In the genomic region with DNA sequence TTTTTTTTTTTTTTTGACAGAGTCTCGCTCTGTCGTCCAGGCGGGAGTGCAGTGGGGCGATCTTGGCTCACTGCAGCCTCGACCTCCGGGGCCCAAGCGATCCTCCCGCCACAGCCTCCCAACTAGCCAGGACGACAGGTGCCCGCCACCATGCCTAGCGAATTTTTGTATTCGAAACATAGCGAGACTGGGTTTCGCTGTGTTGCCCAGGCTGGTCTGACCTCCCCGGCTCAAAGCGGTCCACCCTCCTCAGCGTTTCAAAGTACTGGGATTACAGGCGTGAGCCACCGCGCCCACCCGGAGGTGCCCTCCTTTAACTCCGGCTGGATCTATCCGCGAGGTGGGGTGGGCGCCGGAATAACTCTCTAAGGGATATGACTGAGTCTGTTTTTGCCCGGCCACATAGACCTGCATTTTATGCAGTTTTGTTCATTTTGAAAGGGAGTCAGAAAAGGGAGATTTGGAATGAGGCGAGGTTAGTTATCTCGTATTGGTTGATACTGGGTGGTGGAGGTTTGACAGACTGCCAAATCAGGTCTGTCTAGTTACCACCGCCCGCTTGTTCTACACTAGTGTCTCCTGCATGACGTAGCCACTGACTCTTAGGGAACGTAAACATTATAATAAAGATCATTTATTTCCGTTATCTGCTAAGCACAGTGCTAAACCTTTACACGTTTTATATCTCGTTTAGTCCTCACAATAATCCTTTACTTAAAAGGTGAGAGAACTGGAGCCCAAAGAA, we compare ENCODE assay signal across 1 cellular context.
TF ChIP-seq lines count a peak whose summit lies in the region.

No MANE protein-coding gene starts in this region.

TF ChIP-seq in K562, 482 proteins besides CTCF, POLR2A, EP300 and RAD21 (continued from another document):
- TF ChIP-seq, protein P1, sequence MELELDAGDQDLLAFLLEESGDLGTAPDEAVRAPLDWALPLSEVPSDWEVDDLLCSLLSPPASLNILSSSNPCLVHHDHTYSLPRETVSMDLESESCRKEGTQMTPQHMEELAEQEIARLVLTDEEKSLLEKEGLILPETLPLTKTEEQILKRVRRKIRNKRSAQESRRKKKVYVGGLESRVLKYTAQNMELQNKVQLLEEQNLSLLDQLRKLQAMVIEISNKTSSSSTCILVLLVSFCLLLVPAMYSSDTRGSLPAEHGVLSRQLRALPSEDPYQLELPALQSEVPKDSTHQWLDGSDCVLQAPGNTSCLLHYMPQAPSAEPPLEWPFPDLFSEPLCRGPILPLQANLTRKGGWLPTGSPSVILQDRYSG (tag; conservative IDR thresholded peaks at IDR 0.05; ENCODE audit: low read depth) = no peak
- TF ChIP-seq ZFX (CRISPR knock-in tag; IDR thresholded peaks at IDR 0.05) (no peak), PCBP2 (IDR thresholded peaks at IDR 0.05; ENCODE audit: low read depth, low read length, poor library complexity, severe bottlenecking) (no peak), SP1 (CRISPR knock-in tag; IDR thresholded peaks at IDR 0.05) (no peak), PHF20 (IDR thresholded peaks at IDR 0.05; ENCODE audit: partially characterized antibody) (no peak), SPI1 (IDR thresholded peaks at IDR 0.05; ENCODE audit: borderline replicate concordance, low read depth, low read length) (no peak), HDAC1 (IDR thresholded peaks at IDR 0.05) (peak in 1 of 2 experiments; percentile 27; a peak in 1 of 4 replicates), ZNF764 (CRISPR knock-in tag; IDR thresholded peaks at IDR 0.05; ENCODE audit: low read depth) (no peak), ZNF146 (CRISPR knock-in tag; IDR thresholded peaks at IDR 0.05; ENCODE audit: unreplicated experiment) (no peak), NR1H2 (CRISPR knock-in tag; IDR thresholded peaks at IDR 0.05) (no peak), CREM (IDR thresholded peaks at IDR 0.05; ENCODE audit: low read depth) (peak; percentile 85), ZNF232 (CRISPR knock-in tag; IDR thresholded peaks at IDR 0.05) (no peak), NFE2L1 (tag; IDR thresholded peaks at IDR 0.05; ENCODE audit: borderline replicate concordance, low read depth) (no peak), ZNF143 (CRISPR knock-in tag; IDR thresholded peaks at IDR 0.05) (0 out of 2 replicates have a peak, but pooled peaks have one; percentile 2), GABPB2 (CRISPR knock-in tag; conservative IDR thresholded peaks at IDR 0.05) (no peak), RB1 (IDR thresholded peaks at IDR 0.05; ENCODE audit: low read depth) (peak; percentile 20; the same call in 1 of the 2 replicates), ZNF507 (tag; conservative IDR thresholded peaks at IDR 0.05) (no peak), ZNF282 (CRISPR knock-in tag; IDR thresholded peaks at IDR 0.05) (no peak), ATF7 (IDR thresholded peaks at IDR 0.05) (peak; percentile 77), CSDE1 (IDR thresholded peaks at IDR 0.05) (no peak), MCM2 (IDR thresholded peaks at IDR 0.05; ENCODE audit: low read depth) (no peak), IFI16 (CRISPR knock-in tag; IDR thresholded peaks at IDR 0.05) (no peak), MBD2 (IDR thresholded peaks at IDR 0.05; ENCODE audit: borderline replicate concordance, low read depth) (no peak), DMBX1 (CRISPR knock-in tag; IDR thresholded peaks at IDR 0.05; ENCODE audit: borderline replicate concordance) (no peak)
- TF ChIP-seq, protein P2, sequence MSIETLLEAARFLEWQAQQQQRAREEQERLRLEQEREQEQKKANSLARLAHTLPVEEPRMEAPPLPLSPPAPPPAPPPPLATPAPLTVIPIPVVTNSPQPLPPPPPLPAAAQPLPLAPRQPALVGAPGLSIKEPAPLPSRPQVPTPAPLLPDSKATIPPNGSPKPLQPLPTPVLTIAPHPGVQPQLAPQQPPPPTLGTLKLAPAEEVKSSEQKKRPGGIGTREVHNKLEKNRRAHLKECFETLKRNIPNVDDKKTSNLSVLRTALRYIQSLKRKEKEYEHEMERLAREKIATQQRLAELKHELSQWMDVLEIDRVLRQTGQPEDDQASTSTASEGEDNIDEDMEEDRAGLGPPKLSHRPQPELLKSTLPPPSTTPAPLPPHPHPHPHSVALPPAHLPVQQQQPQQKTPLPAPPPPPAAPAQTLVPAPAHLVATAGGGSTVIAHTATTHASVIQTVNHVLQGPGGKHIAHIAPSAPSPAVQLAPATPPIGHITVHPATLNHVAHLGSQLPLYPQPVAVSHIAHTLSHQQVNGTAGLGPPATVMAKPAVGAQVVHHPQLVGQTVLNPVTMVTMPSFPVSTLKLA (conservative IDR thresholded peaks at IDR 0.05) = 0 out of 4 replicates have a peak, but pooled peaks of 1 of the 2 experiments have one; percentile 16
- TF ChIP-seq, protein P3, sequence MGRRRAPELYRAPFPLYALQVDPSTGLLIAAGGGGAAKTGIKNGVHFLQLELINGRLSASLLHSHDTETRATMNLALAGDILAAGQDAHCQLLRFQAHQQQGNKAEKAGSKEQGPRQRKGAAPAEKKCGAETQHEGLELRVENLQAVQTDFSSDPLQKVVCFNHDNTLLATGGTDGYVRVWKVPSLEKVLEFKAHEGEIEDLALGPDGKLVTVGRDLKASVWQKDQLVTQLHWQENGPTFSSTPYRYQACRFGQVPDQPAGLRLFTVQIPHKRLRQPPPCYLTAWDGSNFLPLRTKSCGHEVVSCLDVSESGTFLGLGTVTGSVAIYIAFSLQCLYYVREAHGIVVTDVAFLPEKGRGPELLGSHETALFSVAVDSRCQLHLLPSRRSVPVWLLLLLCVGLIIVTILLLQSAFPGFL (CRISPR knock-in tag; IDR thresholded peaks at IDR 0.05) = no peak
- TF ChIP-seq, protein P4, sequence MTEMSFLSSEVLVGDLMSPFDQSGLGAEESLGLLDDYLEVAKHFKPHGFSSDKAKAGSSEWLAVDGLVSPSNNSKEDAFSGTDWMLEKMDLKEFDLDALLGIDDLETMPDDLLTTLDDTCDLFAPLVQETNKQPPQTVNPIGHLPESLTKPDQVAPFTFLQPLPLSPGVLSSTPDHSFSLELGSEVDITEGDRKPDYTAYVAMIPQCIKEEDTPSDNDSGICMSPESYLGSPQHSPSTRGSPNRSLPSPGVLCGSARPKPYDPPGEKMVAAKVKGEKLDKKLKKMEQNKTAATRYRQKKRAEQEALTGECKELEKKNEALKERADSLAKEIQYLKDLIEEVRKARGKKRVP (CRISPR knock-in tag; IDR thresholded peaks at IDR 0.05) = no peak
- TF ChIP-seq, protein P5, sequence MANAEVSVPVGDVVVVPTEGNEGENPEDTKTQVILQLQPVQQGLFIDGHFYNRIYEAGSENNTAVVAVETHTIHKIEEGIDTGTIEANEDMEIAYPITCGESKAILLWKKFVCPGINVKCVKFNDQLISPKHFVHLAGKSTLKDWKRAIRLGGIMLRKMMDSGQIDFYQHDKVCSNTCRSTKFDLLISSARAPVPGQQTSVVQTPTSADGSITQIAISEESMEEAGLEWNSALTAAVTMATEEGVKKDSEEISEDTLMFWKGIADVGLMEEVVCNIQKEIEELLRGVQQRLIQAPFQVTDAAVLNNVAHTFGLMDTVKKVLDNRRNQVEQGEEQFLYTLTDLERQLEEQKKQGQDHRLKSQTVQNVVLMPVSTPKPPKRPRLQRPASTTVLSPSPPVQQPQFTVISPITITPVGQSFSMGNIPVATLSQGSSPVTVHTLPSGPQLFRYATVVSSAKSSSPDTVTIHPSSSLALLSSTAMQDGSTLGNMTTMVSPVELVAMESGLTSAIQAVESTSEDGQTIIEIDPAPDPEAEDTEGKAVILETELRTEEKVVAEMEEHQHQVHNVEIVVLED (CRISPR knock-in tag; IDR thresholded peaks at IDR 0.05) = no peak
- TF ChIP-seq, protein P6, sequence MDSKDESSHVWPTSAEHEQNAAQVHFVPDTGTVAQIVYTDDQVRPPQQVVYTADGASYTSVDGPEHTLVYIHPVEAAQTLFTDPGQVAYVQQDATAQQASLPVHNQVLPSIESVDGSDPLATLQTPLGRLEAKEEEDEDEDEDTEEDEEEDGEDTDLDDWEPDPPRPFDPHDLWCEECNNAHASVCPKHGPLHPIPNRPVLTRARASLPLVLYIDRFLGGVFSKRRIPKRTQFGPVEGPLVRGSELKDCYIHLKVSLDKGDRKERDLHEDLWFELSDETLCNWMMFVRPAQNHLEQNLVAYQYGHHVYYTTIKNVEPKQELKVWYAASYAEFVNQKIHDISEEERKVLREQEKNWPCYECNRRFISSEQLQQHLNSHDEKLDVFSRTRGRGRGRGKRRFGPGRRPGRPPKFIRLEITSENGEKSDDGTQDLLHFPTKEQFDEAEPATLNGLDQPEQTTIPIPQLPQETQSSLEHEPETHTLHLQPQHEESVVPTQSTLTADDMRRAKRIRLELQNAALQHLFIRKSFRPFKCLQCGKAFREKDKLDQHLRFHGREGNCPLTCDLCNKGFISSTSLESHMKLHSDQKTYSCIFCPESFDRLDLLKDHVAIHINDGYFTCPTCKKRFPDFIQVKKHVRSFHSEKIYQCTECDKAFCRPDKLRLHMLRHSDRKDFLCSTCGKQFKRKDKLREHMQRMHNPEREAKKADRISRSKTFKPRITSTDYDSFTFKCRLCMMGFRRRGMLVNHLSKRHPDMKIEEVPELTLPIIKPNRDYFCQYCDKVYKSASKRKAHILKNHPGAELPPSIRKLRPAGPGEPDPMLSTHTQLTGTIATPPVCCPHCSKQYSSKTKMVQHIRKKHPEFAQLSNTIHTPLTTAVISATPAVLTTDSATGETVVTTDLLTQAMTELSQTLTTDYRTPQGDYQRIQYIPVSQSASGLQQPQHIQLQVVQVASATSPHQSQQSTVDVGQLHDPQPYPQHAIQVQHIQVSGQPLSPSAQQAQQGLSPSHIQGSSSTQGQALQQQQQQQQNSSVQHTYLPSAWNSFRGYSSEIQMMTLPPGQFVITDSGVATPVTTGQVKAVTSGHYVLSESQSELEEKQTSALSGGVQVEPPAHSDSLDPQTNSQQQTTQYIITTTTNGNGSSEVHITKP (IDR thresholded peaks at IDR 0.05; ENCODE audit: partially characterized antibody) = no peak
TF ChIP-seq in K562: peak in this region for 26.
